Comparison of ENCODE assay signal across 38 cellular contexts in the genomic region with DNA sequence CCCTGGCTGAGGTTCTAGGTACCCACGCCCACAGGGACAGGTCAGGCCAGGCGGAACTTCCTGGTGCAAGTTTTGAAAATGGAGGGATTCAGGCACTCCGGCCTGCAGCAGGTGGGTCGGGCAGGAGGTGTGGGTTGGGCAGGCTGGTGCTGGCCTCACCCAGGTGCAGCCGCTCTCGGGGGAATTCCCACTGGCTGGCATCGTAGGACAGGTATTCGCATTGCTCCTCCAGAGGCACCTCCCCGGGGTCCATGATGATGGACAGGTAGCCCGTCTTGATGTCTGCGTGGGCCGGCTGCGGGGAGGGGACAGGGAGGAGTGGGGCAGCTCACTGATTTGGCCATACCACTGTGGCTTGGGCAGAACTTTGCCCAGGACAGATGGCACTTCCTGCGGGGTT. TPM values are rescaled to one million over a fixed set of nuclear protein-coding genes. Genes with fewer than 3 reads are reported as not detected.
"Had no signal": no experiment of that assay in that cellular context is flagged by ENCODE, and none has a peak within 500 bp of the region (broad histone marks: within the 10 kb centered on the region; RNA-seq: fewer than 3 reads in every experiment).

No MANE protein-coding gene starts in this region.

- H3K27me3 ChIP-seq: Peyer's patch had no signal

- H3K4me1 ChIP-seq: breast epithelium, Peyer's patch had no signal

- H3K27ac ChIP-seq: body of pancreas, breast epithelium, KMS-11, Peyer's patch, SJSA1, VCaP had no signal

- H3K4me2 ChIP-seq: KMS-11, SK-N-SH had no signal

- ATAC-seq: activated T-cell treated with anti-CD3 and anti-CD28 coated beads, Interleukin-2, amount 50 U/mL, for 72 hours; activated T-helper 17 cell treated with anti-CD3 and anti-CD28 coated beads, Interleukin-2, amount 50 U/mL, for 72 hours; body of pancreas; PC-3 had no signal

- H3K9ac ChIP-seq: KMS-11, SK-N-SH had no signal

- H3K4me3 Mint-ChIP-seq: activated B cell treated with CpG ODN at 0.5 μM for 24 hours; activated CD4-positive, alpha-beta memory T cell treated with anti-CD3 and anti-CD28 coated beads, Interleukin-2, amount 10 ng/mL, durations not matched to agents 7 days and 5 days; activated naive CD8-positive, alpha-beta T cell treated with anti-CD3 and anti-CD28 coated beads, Interleukin-2, amount 10 ng/mL, durations not matched to agents 7 days and 5 days; activated T-helper 17 cell treated with anti-CD3 and anti-CD28 coated beads, Interleukin-2, amount 50 U/mL, for 72 hours; T-helper 1 cell treated with Interleukin-12 subunit alpha and Interleukin-12 subunit beta and Interleukin-4 antibody, amounts not matched to agents 30 μg/mL and 1 μg/mL, for 36 hours had no signal

- H3K27ac Mint-ChIP-seq: activated B cell treated with CpG ODN at 0.5 μM for 24 hours; activated CD4-positive, alpha-beta memory T cell treated with anti-CD3 and anti-CD28 coated beads, Interleukin-2, amount 10 ng/mL, durations not matched to agents 7 days and 5 days; activated naive CD8-positive, alpha-beta T cell treated with anti-CD3 and anti-CD28 coated beads, Interleukin-2, amount 10 ng/mL, durations not matched to agents 7 days and 5 days; activated T-cell treated with anti-CD3 and anti-CD28 coated beads, Interleukin-2, amount 50 U/mL, for 72 hours; activated T-helper 17 cell treated with anti-CD3 and anti-CD28 coated beads, Interleukin-2, amount 50 U/mL, for 72 hours; T-helper 1 cell treated with Interleukin-12 subunit alpha and Interleukin-12 subunit beta and Interleukin-4 antibody, amounts not matched to agents 30 μg/mL and 1 μg/mL, for 36 hours had no signal

- H3K36me3 ChIP-seq: breast epithelium, Peyer's patch, SJSA1 had no signal

- H3K4me1 Mint-ChIP-seq: activated B cell treated with CpG ODN at 0.5 μM for 24 hours; activated T-helper 17 cell treated with anti-CD3 and anti-CD28 coated beads, Interleukin-2, amount 50 U/mL, for 72 hours had no signal

- H3K4me3 ChIP-seq: body of pancreas, SJSA1 had no signal

- H3K9me3 Mint-ChIP-seq: activated B cell treated with CpG ODN at 0.5 μM for 24 hours; activated CD4-positive, alpha-beta memory T cell treated with anti-CD3 and anti-CD28 coated beads, Interleukin-2, amount 10 ng/mL, durations not matched to agents 7 days and 5 days; activated naive CD8-positive, alpha-beta T cell treated with anti-CD3 and anti-CD28 coated beads, Interleukin-2, amount 10 ng/mL, durations not matched to agents 7 days and 5 days; activated T-cell treated with anti-CD3 and anti-CD28 coated beads, Interleukin-2, amount 50 U/mL, for 72 hours; activated T-helper 17 cell treated with anti-CD3 and anti-CD28 coated beads, Interleukin-2, amount 50 U/mL, for 72 hours; T-helper 1 cell treated with Interleukin-12 subunit alpha and Interleukin-12 subunit beta and Interleukin-4 antibody, amounts not matched to agents 30 μg/mL and 1 μg/mL, for 36 hours had no signal

- DNase-seq: activated B cell treated with CpG ODN at 0.5 μM for 24 hours; activated CD4-positive, alpha-beta memory T cell treated with anti-CD3 and anti-CD28 coated beads, Interleukin-2, amount 10 ng/mL, durations not matched to agents 7 days and 5 days; activated CD4-positive, alpha-beta T cell treated with anti-CD3 and anti-CD28 coated beads for 4 hours; activated CD4-positive, alpha-beta T cell treated with anti-CD3 and anti-CD28 coated beads, Interleukin-2, amount 50 U/mL, for 1 hour; activated CD4-positive, CD25-positive, alpha-beta regulatory T cell treated with anti-CD3 and anti-CD28 coated beads, Interleukin-2, amount 50 U/mL, for 72 hours; activated effector memory CD4-positive, alpha-beta T cell treated with anti-CD3 and anti-CD28 coated beads, Interleukin-2, amount 50 U/mL, for 16 hours; activated naive CD4-positive, alpha-beta T cell; activated naive CD4-positive, alpha-beta T cell treated with anti-CD3 and anti-CD28 coated beads, Interleukin-2, amount 50 U/mL, for 16 hours; activated naive CD8-positive, alpha-beta T cell treated with anti-CD3 and anti-CD28 coated beads, Interleukin-2, amount 10 ng/mL, durations not matched to agents 7 days and 5 days; activated T-cell treated with anti-CD3 and anti-CD28 coated beads, Interleukin-2, amount 50 U/mL, for 1 hour; activated T-cell treated with anti-CD3 and anti-CD28 coated beads, Interleukin-2, amount 50 U/mL, for 72 hours; amygdala; body of pancreas; NCI-H1092 treated with DMSO at 0.1 percent for 48 hours; NCI-H1417; NCI-H146; NCI-H187; NCI-H2029 treated with DMSO at 0.1 percent for 48 hours; NCI-H2107; NCI-H2171; NCI-H510A; NCI-H748 treated with DMSO at 0.1 percent for 48 hours; NK-92 treated with Interleukin-12 subunit alpha and Interleukin-12 subunit beta, amount 100 ng/mL, for 24 hours; PC-3; Peyer's patch; RPMI8226; SHP77 treated with DMSO at 0.1 percent for 48 hours; SK-N-SH; T-helper 9 cell had no signal

- FAIRE-seq: astrocyte had no signal

- H3K36me3 Mint-ChIP-seq: activated naive CD8-positive, alpha-beta T cell treated with anti-CD3 and anti-CD28 coated beads, Interleukin-2, amount 10 ng/mL, durations not matched to agents 7 days and 5 days had no signal

- H3K27me3 Mint-ChIP-seq: activated naive CD8-positive, alpha-beta T cell treated with anti-CD3 and anti-CD28 coated beads, Interleukin-2, amount 10 ng/mL, durations not matched to agents 7 days and 5 days; activated T-helper 17 cell treated with anti-CD3 and anti-CD28 coated beads, Interleukin-2, amount 50 U/mL, for 72 hours had no signal

- H3K9me3 ChIP-seq: body of pancreas, breast epithelium, Peyer's patch, SK-N-SH had no signal

RNA-seq across cellular contexts. Expression of a gene that starts 28.7 kb away (rescaled TPM):
- total RNA-seq: activated B cell treated with CpG ODN at 0.5 μM for 24 hours; activated CD4-positive, alpha-beta memory T cell treated with anti-CD3 and anti-CD28 coated beads, Interleukin-2, amount 10 ng/mL, durations not matched to agents 7 days and 5 days; activated T-cell treated with anti-CD3 and anti-CD28 coated beads, Interleukin-2, amount 50 U/mL, for 72 hours; activated T-helper 17 cell treated with anti-CD3 and anti-CD28 coated beads, Interleukin-2, amount 50 U/mL, for 72 hours; astrocyte; body of pancreas; cardiac septum; LHCN-M2; PC-3; Peyer's patch; SJSA1 had no signal
- polyA plus RNA-seq: SK-N-SH had no signal

RNA-seq across cellular contexts. Expression of a gene that starts 29.4 kb away (rescaled TPM):
- total RNA-seq: activated B cell treated with CpG ODN at 0.5 μM for 24 hours, PC-3, SJSA1 had no signal
